1 cellular context compared by ENCODE assay signal in the genomic region with DNA sequence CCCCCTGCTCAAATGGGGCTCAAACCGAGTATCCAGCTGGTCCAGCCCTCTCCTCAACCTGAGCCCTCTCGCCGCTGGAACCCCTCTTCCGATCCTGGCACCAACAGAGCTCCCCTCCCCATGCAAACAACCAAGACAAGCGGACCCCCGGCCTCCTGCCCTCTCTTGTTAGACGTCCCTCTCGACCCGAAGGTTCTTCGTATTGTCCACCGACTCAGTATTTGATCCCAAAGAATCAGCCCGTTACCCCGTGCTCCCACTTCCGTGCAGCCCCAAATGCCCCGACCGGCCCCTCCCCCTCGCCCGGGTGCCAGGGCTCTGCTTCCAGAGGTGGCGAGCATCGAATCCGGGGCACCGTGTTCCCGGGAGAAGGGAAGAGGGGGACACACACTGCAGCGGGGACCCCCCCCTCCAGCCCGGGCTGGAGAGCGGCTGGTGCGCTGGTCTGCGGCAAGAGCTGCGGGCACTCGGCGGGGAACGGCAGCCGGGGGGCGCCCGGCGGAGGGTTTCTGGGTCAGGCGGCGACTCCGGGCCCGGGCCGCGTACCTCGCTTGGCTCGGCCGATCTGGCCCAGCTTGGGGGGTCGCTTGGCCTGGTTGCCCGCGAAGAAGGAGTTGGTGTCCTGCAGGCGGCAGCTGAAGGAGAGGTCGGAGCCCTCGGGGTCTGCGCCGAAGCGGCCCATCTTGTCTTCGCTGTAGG.
TF ChIP-seq lines count a peak whose summit lies in the region.

No MANE protein-coding gene starts in this region.

TF ChIP-seq in HCT116, 20 proteins besides CTCF, POLR2A, EP300 and RAD21:
- TF ChIP-seq ZFX (IDR thresholded peaks at IDR 0.05) (peak; percentile 11; the same call in 1 of the 2 replicates), SP1 (IDR thresholded peaks at IDR 0.05; ENCODE audit: low read depth) (no peak)
